8 cellular contexts compared by ENCODE assay signal in the genomic region with DNA sequence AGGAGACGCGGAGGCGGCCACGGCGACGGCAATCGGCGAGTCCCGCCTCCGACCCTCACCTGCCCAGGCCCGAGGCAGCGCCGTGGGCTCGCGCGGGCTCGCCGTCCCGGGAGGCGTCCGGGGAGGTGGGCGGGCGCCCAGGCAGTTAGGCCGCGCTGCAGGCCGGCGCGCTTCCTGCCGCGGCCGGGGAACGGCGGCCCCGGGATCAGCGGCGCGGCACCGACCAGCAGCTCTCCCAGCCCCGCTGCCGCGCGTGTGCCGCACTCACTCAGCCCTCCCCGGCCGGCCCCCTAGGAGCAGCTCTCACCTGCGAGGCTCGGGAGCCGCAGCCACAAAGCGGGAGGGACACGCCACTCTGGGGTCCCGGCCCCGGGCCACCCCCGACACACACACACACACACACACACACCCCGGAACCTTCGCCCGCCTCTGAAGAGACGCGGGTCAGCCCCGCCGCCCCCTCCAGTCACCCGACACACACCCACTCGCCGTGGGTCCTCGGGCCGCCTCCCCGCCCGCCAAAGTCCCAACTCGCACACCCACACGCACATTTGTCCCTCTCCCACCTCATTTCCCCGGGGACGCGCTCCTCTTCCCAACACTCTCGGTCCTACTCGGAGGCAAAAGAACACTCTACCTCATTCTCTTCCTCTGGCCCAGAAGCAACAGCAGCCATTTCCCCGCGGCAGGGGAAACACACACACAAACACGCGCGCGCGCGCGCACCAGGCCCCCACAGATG. TPM values are rescaled to one million over a fixed set of nuclear protein-coding genes. Genes with fewer than 3 reads are reported as not detected.
A peak's percentile ranks its signal among the peaks of the same experiment; 100 is the strongest.
DNase-seq lines count a peak whose midpoint lies in the region; ATAC-seq, FAIRE-seq and TF ChIP-seq lines count a peak whose summit lies in the region.

Gene CNOT6L, minus strand, starts transcription at position 702 of the 742 bp plus-strand sequence. Its CDS starts 60 bp downstream, at position 642.

- peak within 1 kb of the TSS; percentile 99 for H3K4me3 Mint-ChIP-seq in activated CD4-positive, alpha-beta memory T cell treated with anti-CD3 and anti-CD28 coated beads, Interleukin-2, amount 10 ng/mL, durations not matched to agents 7 days and 5 days

- TF ChIP-seq POLR2A in GM12892 (IDR thresholded peaks at IDR 0.05; ENCODE audit: low read depth, low read length) (0 out of 2 replicates have a peak, but pooled peaks have one; percentile 42), lower leg skin (IDR thresholded peaks at IDR 0.05) (no peak)

- H3K9me3 ChIP-seq in duodenal mucosa (ENCODE audit: control insufficient read depth in 1 of 2, low read length in 2 of 2): no peaks in the 10 kb centered on the region

- POLR2A ChIA-PET in activated CD4-positive, alpha-beta memory T cell treated with anti-CD3 and anti-CD28 coated beads, Interleukin-2, amount 10 ng/mL, durations not matched to agents 7 days and 5 days (lab: Charles Lee): interaction anchor here (1.0 to 7.2 kb wide), 9 partner anchors 9 to 120 kb away, joined by 3 to 611 read pairs (median 8); partner anchors contain the start of gene MRPL1

- H3K9ac ChIP-seq in duodenal mucosa (ENCODE audit: low read depth in 1 of 2, low read length in 2 of 2): peak within 1 kb of the TSS; percentile 93 to 97

- no peak for TF ChIP-seq CTCF in lower leg skin (IDR thresholded peaks at IDR 0.05)

- peak; percentile 27 for DNase-seq in GM12892 (ENCODE audit: insufficient read length)
- peak; percentile 21 for DNase-seq in NCI-H460 (ENCODE audit: extremely low read depth, low read depth)
- DNase-seq in activated CD4-positive, alpha-beta memory T cell treated with anti-CD3 and anti-CD28 coated beads, Interleukin-2, amount 10 ng/mL, durations not matched to agents 7 days and 5 days: peak; percentile 78
- DNase-seq in lower leg skin (ENCODE audit: low spot score in 2 of 2): peak; percentile 60 to 93
- peak in 2 of 3 donors; percentile 32 to 71 for DNase-seq in stimulated activated CD4-positive, alpha-beta T cell treated with anti-CD3 and anti-CD28 coated beads, TNF-alpha, amount 100 ng/mL, for 1 hour (ENCODE audit: low read depth in 3 of 3, low spot score in 1 of 3)

- H3K27ac Mint-ChIP-seq in activated CD4-positive, alpha-beta memory T cell treated with anti-CD3 and anti-CD28 coated beads, Interleukin-2, amount 10 ng/mL, durations not matched to agents 7 days and 5 days: peak within 1 kb of the TSS; percentile 100

- peaks cover 43 to 47% of the 10 kb centered on the region in 2 donors for H3K4me1 ChIP-seq in duodenal mucosa (ENCODE audit: control insufficient read depth in 1 of 2, insufficient read depth in 2 of 2, low read length in 2 of 2)

- H3K36me3 Mint-ChIP-seq in activated CD4-positive, alpha-beta memory T cell treated with anti-CD3 and anti-CD28 coated beads, Interleukin-2, amount 10 ng/mL, durations not matched to agents 7 days and 5 days (ENCODE audit: low read depth): peaks cover 30% of the 10 kb centered on the region

- H3K27me3 ChIP-seq in duodenal mucosa (ENCODE audit: control insufficient read depth in 1 of 2, insufficient read depth in 2 of 2, low read length in 2 of 2): no peaks in the 10 kb centered on the region

- peaks cover 52% of the 10 kb centered on the region for H3K4me1 Mint-ChIP-seq in activated CD4-positive, alpha-beta memory T cell treated with anti-CD3 and anti-CD28 coated beads, Interleukin-2, amount 10 ng/mL, durations not matched to agents 7 days and 5 days

- H3K36me3 ChIP-seq in duodenal mucosa (ENCODE audit: control insufficient read depth in 1 of 2, insufficient read depth in 2 of 2, low read length in 2 of 2): no peaks in the 10 kb centered on the region

- H3K4me3 ChIP-seq in duodenal mucosa (ENCODE audit: low read depth in 1 of 2, low read length in 2 of 2) (peak within 1 kb of the TSS; percentile 82 to 86), lower leg skin (ENCODE audit: low read depth, poor library complexity, severe bottlenecking) (peak within 1 kb of the TSS; percentile 96)

- peak within 1 kb of the TSS; percentile 98 for H3K27ac ChIP-seq in duodenal mucosa (ENCODE audit: low read depth, low read length)

- WGBS in lower leg skin, 2 donors: 0% methylated on average over 37 to 77 of the region's 83 CpGs

- ATAC-seq in HG02840 (IDR thresholded peaks at IDR 0.05; ENCODE audit: low FRiP score, unreplicated experiment) (peak; percentile 28), GM18517 (IDR thresholded peaks at IDR 0.05; ENCODE audit: unreplicated experiment) (no peak)

- no peaks in the 10 kb centered on the region for H3K27me3 Mint-ChIP-seq in activated CD4-positive, alpha-beta memory T cell treated with anti-CD3 and anti-CD28 coated beads, Interleukin-2, amount 10 ng/mL, durations not matched to agents 7 days and 5 days

- intact Hi-C loops in lower leg skin (cut with DNase I; ENCODE audit: low total_unique reads): no loop called here

- CTCF ChIA-PET in activated CD4-positive, alpha-beta memory T cell treated with anti-CD3 and anti-CD28 coated beads, Interleukin-2, amount 10 ng/mL, durations not matched to agents 7 days and 5 days (lab: Charles Lee): interaction anchor here (0.8 to 6.2 kb wide), 5 partner anchors 10 to 218 kb away, joined by 4 to 118 read pairs (median 11); partner anchors contain the start of gene MRPL1

- H3K9me3 Mint-ChIP-seq in activated CD4-positive, alpha-beta memory T cell treated with anti-CD3 and anti-CD28 coated beads, Interleukin-2, amount 10 ng/mL, durations not matched to agents 7 days and 5 days: no peaks in the 10 kb centered on the region

- FAIRE-seq in GM12892 (lab: Jason Lieb, UNC): no peak

RNA-seq across cellular contexts. Expression of gene CNOT6L, which starts in this region (rescaled TPM):
- polyA plus RNA-seq in GM12892 (2012; ENCODE audit: missing spikeins): 5.6 TPM
- total RNA-seq in NCI-H460 (2014; rRNA removed; shearing (Covaris generic)): 12.6 and 14.3 TPM in 2 replicates
- polyA plus RNA-seq in NCI-H460 (2014; cell fraction: nucleus; rRNA removed): 3.9 and 6.9 TPM in 2 replicates
- total RNA-seq in activated CD4-positive, alpha-beta memory T cell treated with anti-CD3 and anti-CD28 coated beads, Interleukin-2, amount 10 ng/mL, durations not matched to agents 7 days and 5 days: 100 to 1,000 TPM; 119 to 122 TPM
- total RNA-seq in lower leg skin: 10 to 100 TPM; 27.7 to 35.5 (median 33.0) TPM

Comparison
In these comparisons a context has a peak if more than half of its experiments do, and no peak if none do; other contexts are left out.
1. DNase-seq: peak in every context shown above with its lines; median percentile 78 in activated CD4-positive, alpha-beta memory T cell treated with anti-CD3 and anti-CD28 coated beads, Interleukin-2, amount 10 ng/mL, durations not matched to agents 7 days and 5 days; 76 in lower leg skin; 52 in stimulated activated CD4-positive, alpha-beta T cell treated with anti-CD3 and anti-CD28 coated beads, TNF-alpha, amount 100 ng/mL, for 1 hour; 27 in GM12892; 21 in NCI-H460.